In genomic region chr9:127347831-127348699, GRCh38 we compare ENCODE assay signal across 8 cellular contexts. TPM values are rescaled to one million over a fixed set of nuclear protein-coding genes. Genes with fewer than 3 reads are reported as not detected.
DNase-seq lines count a peak whose midpoint lies in the region; ATAC-seq and TF ChIP-seq lines count a peak whose summit lies in the region.

No MANE protein-coding gene starts in this region.

- no peaks in the 10 kb centered on the region for H3K27me3 ChIP-seq in dorsolateral prefrontal cortex

- TF ChIP-seq CTCF in GM12873 (IDR thresholded peaks at IDR 0.05; ENCODE audit: insufficient read depth, low read depth, low read length, missing control alignments) (peak; percentile 49), dorsolateral prefrontal cortex (IDR thresholded peaks at IDR 0.05 in 54 of 56, conservative IDR thresholded peaks at IDR 0.05 in 2 of 56; ENCODE audit: low read depth in 1 of 56, partially characterized antibody in 56 of 56) (peak in 47 of 56 donors; percentile 13 to 70 (median 53))

- intact Hi-C loops in dorsolateral prefrontal cortex (cut with DNase I) = loop anchor here in 1 of 2 donors (5.0 to 10.0 kb wide), 3 partner anchors 53 to 403 kb away; no protein-coding TSS in a partner anchor

- H3K4me3 ChIP-seq in dorsolateral prefrontal cortex = no peak overlapping the region

- H3K27ac ChIP-seq in dorsolateral prefrontal cortex = peak overlapping the region in 8 of 59 donors; percentile 3 to 41 (median 18)

- no peak for ATAC-seq in GM21723 (IDR thresholded peaks at IDR 0.05; ENCODE audit: unreplicated experiment)

- peak; percentile 19 for DNase-seq in NCI-H345 (lab: John Stamatoyannopoulos, UW)
- peak in 1 of 10 donors; percentile 58 for DNase-seq in dorsolateral prefrontal cortex
- DNase-seq in pulmonary artery endothelial cell (ENCODE audit: low read depth, low spot score) = peak; percentile 24
- DNase-seq in stimulated activated CD4-positive, alpha-beta T cell treated with anti-CD3 and anti-CD28 coated beads, Interleukin-1b, Interleukin-23, amount 100 ng/mL, for 48 hours = no peak
- DNase-seq in middle frontal gyrus (ENCODE audit: extremely low spot score, low spot score) = no peak
- DNase-seq in GDM1 (lab: John Stamatoyannopoulos, UW) = no peak

RNA-seq across cellular contexts. Expression of gene SLC2A8, which starts 48.9 kb away (rescaled TPM):
- 10 to 100 TPM; 20.2 to 51.7 (median 29.5) TPM for total RNA-seq in dorsolateral prefrontal cortex
- 9.4 and 10.1 TPM in 2 replicates for total RNA-seq in pulmonary artery endothelial cell

Comparison
In these comparisons a context has a peak if more than half of its experiments do, and no peak if none do; other contexts are left out.
1. DNase-seq: peak in NCI-H345 (single experiment) and pulmonary artery endothelial cell (single experiment); none in stimulated activated CD4-positive, alpha-beta T cell treated with anti-CD3 and anti-CD28 coated beads, Interleukin-1b, Interleukin-23, amount 100 ng/mL, for 48 hours (single experiment), middle frontal gyrus (single experiment) and GDM1 (single experiment).